ENCODE assay signal across 10 cellular contexts in the genomic region with DNA sequence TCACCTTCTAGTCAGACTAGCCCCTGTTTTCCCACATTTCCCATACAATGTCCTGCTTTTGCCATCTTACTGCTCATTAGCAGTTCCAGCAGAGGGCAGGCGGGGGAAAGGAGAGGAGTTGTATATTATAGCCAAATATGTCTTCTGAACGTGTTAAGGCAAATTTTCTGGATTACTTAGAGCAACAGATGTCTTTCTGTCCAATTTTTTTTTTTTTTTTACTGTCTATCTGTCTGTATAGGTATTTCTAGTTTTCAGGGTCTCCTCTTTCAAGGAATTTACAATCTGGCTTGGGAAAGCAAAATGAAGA. TPM values are rescaled to one million over a fixed set of nuclear protein-coding genes. Genes with fewer than 3 reads are reported as not detected.
DNase-seq lines count a peak whose midpoint lies in the region; TF ChIP-seq lines count a peak whose summit lies in the region.
"Had no signal": no experiment of that assay in that cellular context is flagged by ENCODE, and none has a peak within 500 bp of the region (broad histone marks: within the 10 kb centered on the region; RNA-seq: fewer than 3 reads in every experiment).

No MANE protein-coding gene starts in this region.

- no peak overlapping the region for H3K4me3 ChIP-seq in AG10803 (ENCODE audit: low read length)
- H3K4me3 ChIP-seq in brain microvascular endothelial cell (ENCODE audit: low read depth, low read length), result no peak overlapping the region
- H3K4me3 ChIP-seq: skin epidermis had no signal

- in situ Hi-C loops in brain microvascular endothelial cell (cut with HindIII; ENCODE audit: low pct_ligation_motif_present, low sequenced_read_pairs), result no loop called here

- no peaks in the 10 kb centered on the region for H3K27me3 ChIP-seq in brain microvascular endothelial cell (replicated peaks)

- peak; percentile 44 for DNase-seq in AG10803 (ENCODE audit: low read depth)
- peak; percentile 42 for DNase-seq in HT1080 (ENCODE audit: low read depth)
- DNase-seq in brain microvascular endothelial cell, result no peak
- peak; percentile 9 for DNase-seq in medulla oblongata (ENCODE audit: extremely low spot score)
- DNase-seq in activated T-cell treated with anti-CD3 and anti-CD28 coated beads, Interleukin-2, amount 50 U/mL, for 48 hours, result no peak
- no peak for DNase-seq in KG1 (lab: John Stamatoyannopoulos, UW)
- no peak for DNase-seq in NCI-H2081 (lab: John Stamatoyannopoulos, UW)
- DNase-seq in NCI-H128 (lab: John Stamatoyannopoulos, UW; ENCODE audit: unreplicated experiment), result no peak
- DNase-seq: stimulated activated naive CD8-positive, alpha-beta T cell treated with anti-CD3 and anti-CD28 coated beads, Interleukin-15, amount 100 ng/mL, for 72 hours had no signal

- no peak overlapping the region for H3K27ac ChIP-seq in brain microvascular endothelial cell

- peaks cover 19% of the 10 kb centered on the region for H3K36me3 ChIP-seq in brain microvascular endothelial cell (replicated peaks)

- peak; percentile 46 for TF ChIP-seq CTCF in AG10803 (conservative IDR thresholded peaks at IDR 0.05; ENCODE audit: low read length)
- peak; percentile 64 for TF ChIP-seq CTCF in brain microvascular endothelial cell (IDR thresholded peaks at IDR 0.05; ENCODE audit: low read depth, low read length, missing control alignments)

RNA-seq across cellular contexts. Expression of a gene that starts 30.0 kb away (rescaled TPM):
- total RNA-seq in HT1080 (2014; rRNA removed; shearing (Covaris generic)), result 74.2 and 94.2 TPM in 2 replicates
- 85.7 and 102 TPM in 2 replicates for polyA plus RNA-seq in HT1080 (2015; cell fraction: cytosol; rRNA removed)
- polyA plus RNA-seq in HT1080 (2015; cell fraction: nucleus; rRNA removed), result 39.9 and 40.7 TPM in 2 replicates

Comparison
In these comparisons a context has a peak if more than half of its experiments do, and no peak if none do; other contexts are left out.
1. DNase-seq: peak in AG10803 (single experiment), HT1080 (single experiment) and medulla oblongata (single experiment); none in brain microvascular endothelial cell (single experiment), activated T-cell treated with anti-CD3 and anti-CD28 coated beads, Interleukin-2, amount 50 U/mL, for 48 hours (0 of 2), KG1 (single experiment), NCI-H2081 (0 of 2) and NCI-H128 (single experiment).